22 cellular contexts compared by ENCODE assay signal in genomic region chr1:22411589-22411988, GRCh38. TPM values are rescaled to one million over a fixed set of nuclear protein-coding genes. Genes with fewer than 3 reads are reported as not detected.
DNase-seq lines count a peak whose midpoint lies in the region; ATAC-seq, FAIRE-seq and TF ChIP-seq lines count a peak whose summit lies in the region.
"Had no signal": no experiment of that assay in that cellular context is flagged by ENCODE, and none has a peak within 500 bp of the region (broad histone marks: within the 10 kb centered on the region; RNA-seq: fewer than 3 reads in every experiment).

No MANE protein-coding gene starts in this region.

- CTCF ChIA-PET in H1 (lab: Charles Lee; ENCODE audit: partially characterized antibody): interaction anchor here (0.7 to 10.8 kb wide), 4 partner anchors 94 to 288 kb away, joined by 3 to 149 read pairs (median 4); no protein-coding TSS in a partner anchor

- ATAC-seq in HG03457 (IDR thresholded peaks at IDR 0.05; ENCODE audit: unreplicated experiment): no peak
- ATAC-seq in HG02885 (IDR thresholded peaks at IDR 0.05; ENCODE audit: poor library complexity, unreplicated experiment): no peak
- no peak for ATAC-seq in GM21619 (IDR thresholded peaks at IDR 0.05; ENCODE audit: unreplicated experiment)
- ATAC-seq: CD8-positive, alpha-beta T cell; GM23338; HCT116; K562 had no signal

- intact Hi-C loops in cardiac septum (cut with DNase I): no loop called here

- peaks cover 18% of the 10 kb centered on the region for H3K27me3 Mint-ChIP-seq in neural progenitor cell (ENCODE audit: insufficient read depth, low read depth)

- no peak for FAIRE-seq in H1 (lab: Jason Lieb, UNC)
- FAIRE-seq: D721Med, GM12892, GM18507, HTR-8/SVneo, K562 had no signal

- H2BK12ac ChIP-seq in H1 (ENCODE audit: low read depth, low read length): 0 out of 2 replicates have a peak overlapping the region, but pooled peaks have one; percentile 50

- H3K4me2 ChIP-seq in H1 (ENCODE audit: insufficient read depth in 1 of 2, low read depth in 2 of 2, low read length in 2 of 2): no peak overlapping the region
- H3K4me2 ChIP-seq in neural progenitor cell: no peak overlapping the region
- H3K4me2 ChIP-seq: BLaER1 treated with 17β-estradiol and CSF1 and Interleukin-3, amounts not matched to agents 10 nM and 100 nM; GM23338 had no signal

- 0 out of 2 replicates have a peak overlapping the region, but pooled peaks have one; percentile 19 for H2BK15ac ChIP-seq in H1 (ENCODE audit: low read length)

- peaks cover 42% of the 10 kb centered on the region for H3K4me1 Mint-ChIP-seq in neural progenitor cell

- no peak overlapping the region for H3K4me3 ChIP-seq in right atrium auricular region
- no peak overlapping the region for H3K4me3 ChIP-seq in H1 (ENCODE audit: extremely low read depth in 1 of 4, insufficient read depth in 2 of 4, low read depth in 3 of 4, low read length in 4 of 4)
- H3K4me3 ChIP-seq in neural progenitor cell: no peak overlapping the region
- H3K4me3 ChIP-seq: BLaER1 treated with 17β-estradiol and CSF1 and Interleukin-3, amounts not matched to agents 10 nM and 100 nM; GM23338; K562 had no signal

- H3K4me1 ChIP-seq in right atrium auricular region (no peaks in the 10 kb centered on the region), H1 (replicated peaks in 1 of 4; ENCODE audit: control insufficient read depth in 3 of 4, insufficient read depth in 4 of 4, low read length in 3 of 4) (peaks cover 0 to 9% (median 5%) of the 10 kb centered on the region in 4 experiments; a peak in 5 of 7 replicates), neural progenitor cell (no peaks in the 10 kb centered on the region)
- H3K4me1 ChIP-seq: BLaER1 treated with 17β-estradiol and CSF1 and Interleukin-3, amounts not matched to agents 10 nM and 100 nM had no signal

- H3K14ac ChIP-seq in H1 (ENCODE audit: insufficient read length): no peak overlapping the region

- no peak overlapping the region for H4K91ac ChIP-seq in H1 (replicated peaks; ENCODE audit: insufficient read length, low read length)

- H3K27me3 ChIP-seq in right atrium auricular region: no peaks in the 10 kb centered on the region
- no peaks in the 10 kb centered on the region for H3K27me3 ChIP-seq in H1 (replicated peaks in 1 of 4; ENCODE audit: control insufficient read depth in 3 of 4, extremely low read depth in 1 of 4, insufficient read depth in 3 of 4, low read length in 3 of 4)
- H3K27me3 ChIP-seq in neural progenitor cell: no peaks in the 10 kb centered on the region
- H3K27me3 ChIP-seq: BLaER1 treated with 17β-estradiol and CSF1 and Interleukin-3, amounts not matched to agents 10 nM and 100 nM had no signal

- H4K5ac ChIP-seq in H1 (ENCODE audit: insufficient read length, low read depth, low read length): no peak overlapping the region

- WGBS in H1 (ENCODE audit: extremely low coverage in 1 of 2, insufficient coverage in 1 of 2, insufficient read length in 1 of 2, insufficient replicate concordance in 2 of 2, low coverage in 1 of 2, low lambda C conversion rate in 2 of 2, missing lambda C conversion rate in 1 of 2), 2 experiments: 94% methylated on average over 1 of the region's 1 CpG; no CpG with 5 or more reads in 1 of the 2 experiments

- peaks cover 3% of the 10 kb centered on the region; the same call in 1 of the 2 replicates for H3K23me2 ChIP-seq in H1 (ENCODE audit: low read depth, low read length)

- H3K4me3 Mint-ChIP-seq in neural progenitor cell: peak overlapping the region; percentile 46
- H3K4me3 Mint-ChIP-seq: B cell; CD8-positive, alpha-beta T cell; GM23338 had no signal

- H3K23ac ChIP-seq in H1 (ENCODE audit: insufficient read length): no peak overlapping the region

- H3K27ac Mint-ChIP-seq in neural progenitor cell: peak overlapping the region; percentile 17
- H3K27ac Mint-ChIP-seq: B cell; CD8-positive, alpha-beta T cell; GM23338 had no signal

- H2AK5ac ChIP-seq in H1 (ENCODE audit: low read depth, low read length): no peak overlapping the region

- H3K18ac ChIP-seq in H1 (ENCODE audit: extremely low read depth, low read length): no peak overlapping the region

- DNase-seq in cardiac septum (ENCODE audit: low spot score) (peak; percentile 14), right atrium auricular region (ENCODE audit: low spot score) (no peak), H1 (ENCODE audit: low read depth in 1 of 2, low spot score in 2 of 2) (no peak), neural progenitor cell (ENCODE audit: low spot score) (no peak)
- DNase-seq: 8988T; CD8-positive, alpha-beta T cell; DMS79; GDM1; H7; IMR-90 had no signal

- no peak overlapping the region for H3K9ac ChIP-seq in H1 (replicated peaks in 1 of 4; ENCODE audit: extremely low read depth in 1 of 4, low read depth in 3 of 4, low read length in 3 of 4)
- H3K9ac ChIP-seq in neural progenitor cell: no peak overlapping the region
- H3K9ac ChIP-seq: BLaER1 treated with 17β-estradiol and CSF1 and Interleukin-3, amounts not matched to agents 10 nM and 100 nM had no signal

- H3K27ac ChIP-seq in right atrium auricular region (no peak overlapping the region), H1 (ENCODE audit: low read depth, low read length) (no peak overlapping the region), neural progenitor cell (no peak overlapping the region)
- H3K27ac ChIP-seq: BLaER1 treated with 17β-estradiol and CSF1 and Interleukin-3, amounts not matched to agents 10 nM and 100 nM had no signal

- no peaks in the 10 kb centered on the region for H3F3A ChIP-seq in neural progenitor cell (ENCODE audit: low read depth)

- H4K20me1 ChIP-seq in H1 (replicated peaks in 1 of 2; ENCODE audit: control insufficient read depth in 1 of 2, insufficient read depth in 2 of 2, low read length in 2 of 2) (no peaks in the 10 kb centered on the region), neural progenitor cell (ENCODE audit: low read depth) (no peaks in the 10 kb centered on the region)

- H3K79me1 ChIP-seq in H1 (ENCODE audit: low read depth, low read length): no peaks in the 10 kb centered on the region

- no peaks in the 10 kb centered on the region for H3K9me3 ChIP-seq in right atrium auricular region
- H3K9me3 ChIP-seq in H1 (ENCODE audit: insufficient read depth in 2 of 2, low read depth in 1 of 2, low read length in 1 of 2): peaks cover 0 to 4% of the 10 kb centered on the region in 2 experiments; a peak in 1 of 4 replicates
- H3K9me3 ChIP-seq in neural progenitor cell (ENCODE audit: low read depth): no peaks in the 10 kb centered on the region
- H3K9me3 ChIP-seq: BLaER1 treated with 17β-estradiol and CSF1 and Interleukin-3, amounts not matched to agents 10 nM and 100 nM had no signal

- peak overlapping the region; percentile 10 for H3K56ac ChIP-seq in H1 (replicated peaks; ENCODE audit: insufficient read length, low read depth, low read length)

- H3K79me2 ChIP-seq in H1 (ENCODE audit: control insufficient read depth in 1 of 2, insufficient read depth in 2 of 2, low read length in 2 of 2) (no peaks in the 10 kb centered on the region), neural progenitor cell (ENCODE audit: low read depth) (no peaks in the 10 kb centered on the region)

- no peaks in the 10 kb centered on the region for H3K36me3 Mint-ChIP-seq in neural progenitor cell
- H3K36me3 Mint-ChIP-seq: CD8-positive, alpha-beta T cell had no signal

- TF ChIP-seq CTCF in right atrium auricular region (IDR thresholded peaks at IDR 0.05): no peak
- no peak for TF ChIP-seq CTCF in H1 (IDR thresholded peaks at IDR 0.05; ENCODE audit: control extremely low read depth in 1 of 3, insufficient read depth in 1 of 3, low read depth in 1 of 3, low read length in 3 of 3)
- no peak for TF ChIP-seq CTCF in neural progenitor cell (IDR thresholded peaks at IDR 0.05)

- H3K9me3 Mint-ChIP-seq in neural progenitor cell: peaks cover 3% of the 10 kb centered on the region

- no peak overlapping the region for H2BK120ac ChIP-seq in H1 (replicated peaks; ENCODE audit: low read depth, low read length)

- H3K36me3 ChIP-seq in right atrium auricular region: no peaks in the 10 kb centered on the region
- H3K36me3 ChIP-seq in H1 (ENCODE audit: control insufficient read depth in 2 of 4, insufficient read depth in 4 of 4, low read length in 3 of 4): no peaks in the 10 kb centered on the region
- no peaks in the 10 kb centered on the region for H3K36me3 ChIP-seq in neural progenitor cell
- H3K36me3 ChIP-seq: BLaER1 treated with 17β-estradiol and CSF1 and Interleukin-3, amounts not matched to agents 10 nM and 100 nM had no signal

- no peak for TF ChIP-seq RAD21 in H1 (IDR thresholded peaks at IDR 0.05 in 1 of 2, conservative IDR thresholded peaks at IDR 0.05 in 1 of 2; ENCODE audit: low read depth in 2 of 2, low read length in 2 of 2)

- no peak overlapping the region for H2BK5ac ChIP-seq in H1 (ENCODE audit: low read depth, low read length)

- H2BK20ac ChIP-seq in H1 (ENCODE audit: low read length): peak overlapping the region; percentile 21; the same call in 1 of the 2 replicates

- TF ChIP-seq POLR2A in H1 (IDR thresholded peaks at IDR 0.05; ENCODE audit: control extremely low read depth in 1 of 2, low read depth in 2 of 2, low read length in 2 of 2): no peak

- TF ChIP-seq EP300 in H1 (IDR thresholded peaks at IDR 0.05; ENCODE audit: borderline replicate concordance in 1 of 2, low read depth in 2 of 2, low read length in 2 of 2): no peak

- no peak overlapping the region for H3K4ac ChIP-seq in H1 (replicated peaks; ENCODE audit: insufficient read length, low read depth, low read length)

- no peak overlapping the region for H2AFZ ChIP-seq in H1 (ENCODE audit: low read length)
- H2AFZ ChIP-seq in neural progenitor cell (replicated peaks): no peak overlapping the region
- H2AFZ ChIP-seq: GM23338 had no signal

- no peak overlapping the region for H4K8ac ChIP-seq in H1 (ENCODE audit: extremely low read depth, insufficient read depth, low read length)

- POLR2A ChIA-PET in H1 (lab: Charles Lee; ENCODE audit: partially characterized antibody): no interaction called here

TF ChIP-seq in H1, 55 proteins besides CTCF, POLR2A, EP300 and RAD21:
- TF ChIP-seq BCL11A (IDR thresholded peaks at IDR 0.05; ENCODE audit: low read depth in 2 of 2, low read length in 2 of 2): no peak
- TF ChIP-seq HDAC2 (IDR thresholded peaks at IDR 0.05; ENCODE audit: borderline replicate concordance in 1 of 2, low read depth in 2 of 2, low read length in 2 of 2): no peak
- no peak for TF ChIP-seq TEAD4 (IDR thresholded peaks at IDR 0.05; ENCODE audit: low read depth, low read length)

RNA-seq across cellular contexts. Expression of gene ZBTB40, which starts 40.1 kb away (rescaled TPM):
- total RNA-seq in cardiac septum: 12.9 TPM
- 10 to 100 TPM; 10.4 to 12.5 TPM for total RNA-seq in right atrium auricular region
- total RNA-seq in H1 (2021; fragmentation: NEBNext Ultra II Directional; extraction: Animal tissue kit (Norgen Biotek cat#: 25700)): 16.6 and 19.3 TPM in 2 replicates
- 3.1 and 5.1 TPM in 2 replicates for polyA plus RNA-seq in H1 (2011; rRNA removed)
- 4.9 TPM for polyA plus RNA-seq in H1 (2011; cell fraction: cytosol; rRNA removed)
- polyA plus RNA-seq in H1 (2011; cell fraction: nucleus; rRNA removed): 20.2 TPM
- polyA plus RNA-seq in H1 (2012, experiment 1 of 2): 5.6 to 12.9 TPM (median 9.5 TPM) in 4 replicates
- 1.8 TPM for polyA plus RNA-seq in H1 (2012, experiment 2 of 2)
- 7.7 TPM for polyA plus RNA-seq in H1 (2013, experiment 1 of 2)
- polyA plus RNA-seq in H1 (2013, experiment 2 of 2): 6.6 TPM
- 12.5 and 17.9 TPM in 2 replicates for polyA minus RNA-seq in H1 (2011; rRNA and poly(A)+ RNA removed)
- 7.0 TPM for polyA minus RNA-seq in H1 (2011; cell fraction: cytosol; rRNA and poly(A)+ RNA removed)
- polyA minus RNA-seq in H1 (2011; cell fraction: nucleus; rRNA and poly(A)+ RNA removed): 11.8 TPM
- total RNA-seq in neural progenitor cell (ENCODE audit: low replicate concordance): 14.9 and 15.7 TPM in 2 replicates
